ENCODE assay signal across 8 cellular contexts in the genomic region with DNA sequence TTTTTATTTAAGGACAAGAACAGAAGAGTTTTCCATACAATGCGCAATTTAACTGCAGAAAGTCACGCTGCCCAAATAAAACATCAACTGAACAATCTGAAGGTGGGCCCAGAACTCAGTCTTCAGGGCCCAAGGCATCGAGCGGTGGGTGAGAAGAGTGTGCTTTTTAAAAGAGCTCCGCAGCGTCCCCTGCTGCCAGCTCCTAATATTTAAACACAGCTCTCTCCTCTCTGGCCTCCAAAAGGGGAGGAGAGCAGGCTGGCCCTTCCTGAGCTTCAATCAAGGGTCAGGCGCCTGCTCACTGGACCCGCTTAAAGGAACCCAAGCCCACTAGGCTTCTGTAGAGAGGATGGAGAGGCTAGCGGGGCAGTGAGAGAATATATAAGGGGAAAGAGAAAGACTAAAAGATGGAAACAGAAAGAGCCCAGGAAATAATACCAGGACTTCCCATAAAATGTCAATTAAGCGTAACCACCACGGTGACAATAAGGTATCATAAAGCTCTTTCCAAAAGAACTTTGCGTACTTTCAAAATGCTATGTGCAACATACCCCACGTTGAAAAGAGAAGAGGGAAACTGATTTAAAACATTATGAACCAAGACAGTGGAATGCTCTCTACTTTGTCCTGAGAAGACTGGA. TPM values are rescaled to one million over a fixed set of nuclear protein-coding genes. Genes with fewer than 3 reads are reported as not detected.
DNase-seq lines count a peak whose midpoint lies in the region; ATAC-seq and TF ChIP-seq lines count a peak whose summit lies in the region.

No MANE protein-coding gene starts in this region.

- H3K9me3 Mint-ChIP-seq in CD4-positive, alpha-beta memory T cell, result no peaks in the 10 kb centered on the region
- no peaks in the 10 kb centered on the region for H3K9me3 Mint-ChIP-seq in activated T-helper 17 cell treated with anti-CD3 and anti-CD28 coated beads, Interleukin-2, amount 50 U/mL, for 72 hours
- no peaks in the 10 kb centered on the region for H3K9me3 Mint-ChIP-seq in nephron progenitor cell

- H3K36me3 ChIP-seq in CD4-positive, alpha-beta memory T cell (ENCODE audit: insufficient read depth, low read length), result no peaks in the 10 kb centered on the region
- no peaks in the 10 kb centered on the region for H3K36me3 ChIP-seq in Panc1 (ENCODE audit: control insufficient read depth, insufficient read depth, low read length)

- intact Hi-C loops in CD4-positive, alpha-beta memory T cell (cut with micrococcal nuclease), result loop anchor here (1.0 to 5.0 kb wide), 12 partner anchors 8 to 339 kb away; no protein-coding TSS in a partner anchor
- intact Hi-C loops in Panc1 (cut with micrococcal nuclease; ENCODE audit: unreplicated experiment), result loop anchor here (2.0 kb wide), 2 partner anchors 201 to 211 kb away; no protein-coding TSS in a partner anchor

- DNase-seq in CD4-positive, alpha-beta memory T cell, result peak; percentile 77 to 82 (median 79)
- peak; percentile 67 for DNase-seq in HPDE6-E6E7 (ENCODE audit: extremely low spot score)
- DNase-seq in Panc1 (ENCODE audit: low read depth, low spot score), result no peak
- DNase-seq in fibroblast of mammary gland (ENCODE audit: low read depth), result peak; percentile 78
- peak; percentile 85 for DNase-seq in nephron progenitor cell
- peak; percentile 97 for DNase-seq in superior temporal gyrus (ENCODE audit: extremely low spot score)

- POLR2A ChIA-PET in CD4-positive, alpha-beta memory T cell (lab: Charles Lee; ENCODE audit: partially characterized antibody), result interaction anchor here (0.5 to 5.7 kb wide), 40 partner anchors 9 to 323 kb away, joined by 3 to 163 read pairs (median 10); a partner anchor contains a TSS
- POLR2A ChIA-PET in Panc1 (lab: Charles Lee), result interaction anchor here (0.7 kb wide), 1 partner anchor 206 kb away, joined by 5 read pairs; no protein-coding TSS in a partner anchor

- CTCF ChIA-PET in CD4-positive, alpha-beta memory T cell (lab: Charles Lee; ENCODE audit: partially characterized antibody), result interaction anchor here (0.8 to 18.1 kb wide), 39 partner anchors 13 to 217 kb away, joined by 3 to 556 read pairs (median 8); no protein-coding TSS in a partner anchor
- CTCF ChIA-PET in Panc1 (lab: Charles Lee), result interaction anchor here (0.6 to 1.8 kb wide), 16 partner anchors 8 to 211 kb away, joined by 3 to 23 read pairs (median 4); no protein-coding TSS in a partner anchor

- H3K27ac ChIP-seq in CD4-positive, alpha-beta memory T cell (ENCODE audit: low read depth, low read length), result peak overlapping the region; percentile 64
- H3K27ac ChIP-seq in Panc1 (ENCODE audit: low read length), result peak overlapping the region; percentile 86

- H3K4me3 Mint-ChIP-seq in CD4-positive, alpha-beta memory T cell, result peak overlapping the region; percentile 95 to 100 (median 98)
- peak overlapping the region; percentile 76 for H3K4me3 Mint-ChIP-seq in activated T-helper 17 cell treated with anti-CD3 and anti-CD28 coated beads, Interleukin-2, amount 50 U/mL, for 72 hours
- H3K4me3 Mint-ChIP-seq in nephron progenitor cell, result peak overlapping the region; percentile 97

- peak overlapping the region; percentile 57 to 79 for H3K4me3 ChIP-seq in CD4-positive, alpha-beta memory T cell (ENCODE audit: low read length in 2 of 2)
- H3K4me3 ChIP-seq in Panc1 (ENCODE audit: low read depth in 2 of 2, low read length in 2 of 2) (peak overlapping the region; percentile 33 to 77), fibroblast of mammary gland (ENCODE audit: control insufficient read depth, low read depth, low read length) (no peak overlapping the region)

- H3K36me3 Mint-ChIP-seq in CD4-positive, alpha-beta memory T cell, result peaks cover 4 to 15% of the 10 kb centered on the region in 2 donors
- H3K36me3 Mint-ChIP-seq in activated T-helper 17 cell treated with anti-CD3 and anti-CD28 coated beads, Interleukin-2, amount 50 U/mL, for 72 hours (ENCODE audit: low read depth), result peaks cover 29% of the 10 kb centered on the region
- H3K36me3 Mint-ChIP-seq in nephron progenitor cell (ENCODE audit: low read depth), result no peaks in the 10 kb centered on the region

- H3K27me3 Mint-ChIP-seq in CD4-positive, alpha-beta memory T cell, result no peaks in the 10 kb centered on the region
- H3K27me3 Mint-ChIP-seq in activated T-helper 17 cell treated with anti-CD3 and anti-CD28 coated beads, Interleukin-2, amount 50 U/mL, for 72 hours, result no peaks in the 10 kb centered on the region
- peaks cover 6% of the 10 kb centered on the region for H3K27me3 Mint-ChIP-seq in nephron progenitor cell (ENCODE audit: low read depth, poor library complexity)

- no peaks in the 10 kb centered on the region for H3K9me3 ChIP-seq in CD4-positive, alpha-beta memory T cell (ENCODE audit: control insufficient read depth in 1 of 2, low read length in 2 of 2)
- H3K9me3 ChIP-seq in Panc1 (ENCODE audit: control insufficient read depth, insufficient read depth, low read depth, low read length), result no peaks in the 10 kb centered on the region

- H3K27me3 ChIP-seq in CD4-positive, alpha-beta memory T cell (ENCODE audit: insufficient read depth, low read length), result no peaks in the 10 kb centered on the region
- H3K27me3 ChIP-seq in Panc1 (ENCODE audit: control insufficient read depth, insufficient read depth, low read length), result no peaks in the 10 kb centered on the region

- H3K4me1 Mint-ChIP-seq in CD4-positive, alpha-beta memory T cell, result peaks cover 60 to 77% (median 69%) of the 10 kb centered on the region in 4 donors
- peaks cover 44% of the 10 kb centered on the region for H3K4me1 Mint-ChIP-seq in activated T-helper 17 cell treated with anti-CD3 and anti-CD28 coated beads, Interleukin-2, amount 50 U/mL, for 72 hours
- H3K4me1 Mint-ChIP-seq in nephron progenitor cell, result peaks cover 84% of the 10 kb centered on the region

- peak; percentile 99 for TF ChIP-seq CTCF in Panc1 (IDR thresholded peaks at IDR 0.05)
- peak; percentile 84 for TF ChIP-seq CTCF in fibroblast of mammary gland (conservative IDR thresholded peaks at IDR 0.05; ENCODE audit: control insufficient read depth, insufficient read depth, low read depth, low read length)
- peak; percentile 95 for TF ChIP-seq CTCF in nephron progenitor cell (IDR thresholded peaks at IDR 0.05)

- in situ Hi-C loops in Panc1 (cut with HindIII; ENCODE audit: low pct_unique_long_range_greater_than_20kb, low sequenced_read_pairs), result no loop called here

- ATAC-seq in GM19397 (IDR thresholded peaks at IDR 0.05; ENCODE audit: unreplicated experiment) (peak; percentile 30), Panc1 (peak; percentile 66)
- ATAC-seq in activated T-helper 17 cell treated with anti-CD3 and anti-CD28 coated beads, Interleukin-2, amount 50 U/mL, for 72 hours (replicated peaks), result peak; percentile 64

- H3K27ac Mint-ChIP-seq in CD4-positive, alpha-beta memory T cell, result peak overlapping the region; percentile 87 to 97 (median 96)
- H3K27ac Mint-ChIP-seq in activated T-helper 17 cell treated with anti-CD3 and anti-CD28 coated beads, Interleukin-2, amount 50 U/mL, for 72 hours, result peak overlapping the region; percentile 85
- no peak overlapping the region for H3K27ac Mint-ChIP-seq in nephron progenitor cell

- H3K4me1 ChIP-seq in CD4-positive, alpha-beta memory T cell (ENCODE audit: insufficient read depth, low read length), result peaks cover 72% of the 10 kb centered on the region
- peaks cover 76% of the 10 kb centered on the region for H3K4me1 ChIP-seq in Panc1 (ENCODE audit: control insufficient read depth, insufficient read depth, low read length)

- BruUV-seq in Panc1 (replicated peaks; lab: Mats Ljungman, UMichigan), result no TSS peak

RNA-seq across cellular contexts. Expression of a gene that starts 2.8 kb away (rescaled TPM):
- 10 to 100 TPM; 57.3 to 60.7 TPM for total RNA-seq in CD4-positive, alpha-beta memory T cell
- 10 to 100 TPM in 1 of 2 donors, 1 to 10 TPM in 1; 7.3 to 42.5 TPM for polyA plus RNA-seq in CD4-positive, alpha-beta memory T cell
- 42.5 TPM for total RNA-seq in Panc1 (2021; ENCODE audit: unreplicated experiment)
- 31.8 TPM for polyA plus RNA-seq in Panc1 (2012; ENCODE audit: insufficient read length)
- total RNA-seq in activated T-helper 17 cell treated with anti-CD3 and anti-CD28 coated beads, Interleukin-2, amount 50 U/mL, for 72 hours, result 10 to 100 TPM; 21.7 to 36.8 TPM

RNA-seq across cellular contexts. Expression of a gene that starts 50.3 kb away (rescaled TPM):
- 10 to 100 TPM; 20.0 to 24.2 TPM for total RNA-seq in CD4-positive, alpha-beta memory T cell
- 10 to 100 TPM; 18.2 to 31.1 TPM for polyA plus RNA-seq in CD4-positive, alpha-beta memory T cell
- 39.2 TPM for total RNA-seq in Panc1 (2021; ENCODE audit: unreplicated experiment)
- 24.1 TPM for polyA plus RNA-seq in Panc1 (2012; ENCODE audit: insufficient read length)
- total RNA-seq in activated T-helper 17 cell treated with anti-CD3 and anti-CD28 coated beads, Interleukin-2, amount 50 U/mL, for 72 hours, result 1 to 10 TPM; 7.6 to 10.0 TPM
